Comparison of ENCODE assay signal across 8 cellular contexts in genomic region chr1:67532452-67533216, GRCh38.
DNase-seq lines count a peak whose midpoint lies in the region; ATAC-seq and TF ChIP-seq lines count a peak whose summit lies in the region.

No MANE protein-coding gene starts in this region.

- H3K36me3 ChIP-seq in neutrophil: no peaks in the 10 kb centered on the region

- H3K27me3 ChIP-seq in neutrophil: no peaks in the 10 kb centered on the region

- H3K4me1 ChIP-seq in neutrophil (ENCODE audit: control insufficient read depth in 1 of 2, insufficient read depth in 1 of 2, low read depth in 1 of 2, low read length in 1 of 2): peaks cover 6 to 8% of the 10 kb centered on the region in 2 experiments

- no peaks in the 10 kb centered on the region for H3K9me3 Mint-ChIP-seq in natural killer cell
- H3K9me3 Mint-ChIP-seq in natural killer cell treated with Interleukin-12 subunit alpha and Interleukin-12 subunit beta and Interleukin-15 and Interleukin-18, amount 100 ng/mL, for 72 hours: no peaks in the 10 kb centered on the region

- TF ChIP-seq CTCF in natural killer cell (IDR thresholded peaks at IDR 0.05): peak; percentile 72
- peak; percentile 65 for TF ChIP-seq CTCF in neutrophil (IDR thresholded peaks at IDR 0.05)

- peak in 1 of 3 donors; percentile 38 for ATAC-seq in natural killer cell
- no peak for ATAC-seq in natural killer cell treated with Interleukin-12 subunit alpha and Interleukin-12 subunit beta and Interleukin-15 and Interleukin-18, amount 100 ng/mL, for 72 hours
- ATAC-seq in HG02678 (IDR thresholded peaks at IDR 0.05; ENCODE audit: unreplicated experiment): peak; percentile 74

- no peak overlapping the region for H3K27ac Mint-ChIP-seq in natural killer cell
- H3K27ac Mint-ChIP-seq in natural killer cell treated with Interleukin-12 subunit alpha and Interleukin-12 subunit beta and Interleukin-15 and Interleukin-18, amount 100 ng/mL, for 72 hours: no peak overlapping the region

- H3K4me3 ChIP-seq in neutrophil (ENCODE audit: low read depth in 1 of 2, low read length in 1 of 2): no peak overlapping the region

- DNase-seq in natural killer cell (no peak), NCI-H146 treated with DMSO at 0.1 percent for 48 hours (lab: John Stamatoyannopoulos, UW; ENCODE audit: unreplicated experiment) (peak; percentile 69), SW480 (ENCODE audit: low spot score) (peak; percentile 88), fibroblast of the conjunctiva (ENCODE audit: low read depth) (peak; percentile 86), ecto neural progenitor cell (ENCODE audit: low spot score) (no peak)
- no peak for DNase-seq in natural killer cell treated with Interleukin-12 subunit alpha and Interleukin-12 subunit beta and Interleukin-15 and Interleukin-18, amount 100 ng/mL, for 72 hours (ENCODE audit: low spot score)

- no peak overlapping the region for H3K27ac ChIP-seq in neutrophil

- H3K4me1 Mint-ChIP-seq in natural killer cell: peaks cover 0 to 16% of the 10 kb centered on the region in 2 donors
- H3K4me1 Mint-ChIP-seq in natural killer cell treated with Interleukin-12 subunit alpha and Interleukin-12 subunit beta and Interleukin-15 and Interleukin-18, amount 100 ng/mL, for 72 hours (ENCODE audit: low read depth in 2 of 2): peaks cover 15 to 16% of the 10 kb centered on the region in 2 donors

- H3K27me3 Mint-ChIP-seq in natural killer cell (ENCODE audit: low read depth in 2 of 2): peaks cover 0 to 3% of the 10 kb centered on the region in 2 donors
- H3K27me3 Mint-ChIP-seq in natural killer cell treated with Interleukin-12 subunit alpha and Interleukin-12 subunit beta and Interleukin-15 and Interleukin-18, amount 100 ng/mL, for 72 hours: peaks cover 0 to 2% of the 10 kb centered on the region in 2 donors

- H3K9me3 ChIP-seq in neutrophil: no peaks in the 10 kb centered on the region

- H3K36me3 Mint-ChIP-seq in natural killer cell: no peaks in the 10 kb centered on the region
- no peaks in the 10 kb centered on the region for H3K36me3 Mint-ChIP-seq in natural killer cell treated with Interleukin-12 subunit alpha and Interleukin-12 subunit beta and Interleukin-15 and Interleukin-18, amount 100 ng/mL, for 72 hours

- intact Hi-C loops in natural killer cell (cut with micrococcal nuclease): loop anchor here (1.0 kb wide), 1 partner anchor 228 kb away; no protein-coding TSS in a partner anchor

- no peak overlapping the region for H3K4me3 Mint-ChIP-seq in natural killer cell
- no peak overlapping the region for H3K4me3 Mint-ChIP-seq in natural killer cell treated with Interleukin-12 subunit alpha and Interleukin-12 subunit beta and Interleukin-15 and Interleukin-18, amount 100 ng/mL, for 72 hours

Comparison
In these comparisons a context has a peak if more than half of its experiments do, and no peak if none do; other contexts are left out.
1. DNase-seq: peak in NCI-H146 treated with DMSO at 0.1 percent for 48 hours (single experiment), SW480 (single experiment) and fibroblast of the conjunctiva (single experiment); none in natural killer cell (single experiment), natural killer cell treated with Interleukin-12 subunit alpha and Interleukin-12 subunit beta and Interleukin-15 and Interleukin-18, amount 100 ng/mL, for 72 hours (single experiment) and ecto neural progenitor cell (single experiment).